Comparison of ENCODE assay signal across 9 cellular contexts in genomic region chrX:40471965-40472648, GRCh38.
A peak's percentile ranks its signal among the peaks of the same experiment; 100 is the strongest.
DNase-seq lines count a peak whose midpoint lies in the region; FAIRE-seq and TF ChIP-seq lines count a peak whose summit lies in the region.
"Had no signal": no experiment of that assay in that cellular context is flagged by ENCODE, and none has a peak within 500 bp of the region (broad histone marks: within the 10 kb centered on the region; RNA-seq: fewer than 3 reads in every experiment).

No MANE protein-coding gene starts in this region.

- H3K9me3 Mint-ChIP-seq in T-helper 1 cell treated with Interleukin-12 subunit alpha and Interleukin-12 subunit beta and Interleukin-4 antibody, amounts not matched to agents 30 μg/mL and 1 μg/mL, for 36 hours: no peaks in the 10 kb centered on the region
- H3K9me3 Mint-ChIP-seq in mesothelial cell of epicardium: peaks cover 17% of the 10 kb centered on the region

- no peak for FAIRE-seq in D721Med (lab: Jason Lieb, UNC)
- FAIRE-seq: A549 had no signal

- TF ChIP-seq CTCF in mesothelial cell of epicardium (IDR thresholded peaks at IDR 0.05; ENCODE audit: unreplicated experiment): no peak
- no peak for TF ChIP-seq CTCF in D721Med (IDR thresholded peaks at IDR 0.05; ENCODE audit: insufficient read depth, missing control alignments)

- H3K4me1 Mint-ChIP-seq in T-helper 1 cell treated with Interleukin-12 subunit alpha and Interleukin-12 subunit beta and Interleukin-4 antibody, amounts not matched to agents 30 μg/mL and 1 μg/mL, for 36 hours (ENCODE audit: low read depth): peaks cover 26% of the 10 kb centered on the region
- peaks cover 33% of the 10 kb centered on the region for H3K4me1 Mint-ChIP-seq in mesothelial cell of epicardium

- no peaks in the 10 kb centered on the region for H3K36me3 Mint-ChIP-seq in T-helper 1 cell treated with Interleukin-12 subunit alpha and Interleukin-12 subunit beta and Interleukin-4 antibody, amounts not matched to agents 30 μg/mL and 1 μg/mL, for 36 hours (ENCODE audit: low read depth)
- no peaks in the 10 kb centered on the region for H3K36me3 Mint-ChIP-seq in mesothelial cell of epicardium

- peak overlapping the region; percentile 64 for H3K4me3 Mint-ChIP-seq in T-helper 1 cell treated with Interleukin-12 subunit alpha and Interleukin-12 subunit beta and Interleukin-4 antibody, amounts not matched to agents 30 μg/mL and 1 μg/mL, for 36 hours
- H3K4me3 Mint-ChIP-seq in mesothelial cell of epicardium: peak overlapping the region; percentile 27

- peak; percentile 13 for DNase-seq in NCI-H2029 (lab: John Stamatoyannopoulos, UW)
- no peak for DNase-seq in NCI-H2029 treated with DMSO at 0.1 percent for 48 hours (lab: John Stamatoyannopoulos, UW)
- peak; percentile 39 for DNase-seq in dedifferentiated amniotic fluid mesenchymal stem cell (ENCODE audit: extremely low spot score)
- peak in 1 of 2 experiments; percentile 40 for DNase-seq in mesothelial cell of epicardium (ENCODE audit: low spot score in 2 of 2, unreplicated experiment in 2 of 2)
- peak; percentile 53 for DNase-seq in ureter (ENCODE audit: low spot score)
- DNase-seq in D721Med (ENCODE audit: insufficient read length, low spot score): no peak

- peaks cover 3% of the 10 kb centered on the region for H3K27me3 Mint-ChIP-seq in T-helper 1 cell treated with Interleukin-12 subunit alpha and Interleukin-12 subunit beta and Interleukin-4 antibody, amounts not matched to agents 30 μg/mL and 1 μg/mL, for 36 hours (ENCODE audit: low read depth)
- no peaks in the 10 kb centered on the region for H3K27me3 Mint-ChIP-seq in mesothelial cell of epicardium (ENCODE audit: low read depth)

- H3K9me3 ChIP-seq in KOPT-K1 (ENCODE audit: insufficient read depth, low read length, poor library complexity, severe bottlenecking): no peaks in the 10 kb centered on the region
- H3K9me3 ChIP-seq: A549 had no signal

- H3K27ac ChIP-seq in KOPT-K1 (ENCODE audit: low read depth, low read length, poor library complexity, severe bottlenecking): peak overlapping the region; percentile 14
- H3K27ac ChIP-seq: A549 had no signal

- no peaks in the 10 kb centered on the region for H3K36me3 ChIP-seq in KOPT-K1 (ENCODE audit: insufficient read depth, low read length)

- peak overlapping the region; percentile 58 for H3K27ac Mint-ChIP-seq in T-helper 1 cell treated with Interleukin-12 subunit alpha and Interleukin-12 subunit beta and Interleukin-4 antibody, amounts not matched to agents 30 μg/mL and 1 μg/mL, for 36 hours
- peak overlapping the region; percentile 75 for H3K27ac Mint-ChIP-seq in mesothelial cell of epicardium

Comparison
In these comparisons a context has a peak if more than half of its experiments do, and no peak if none do; other contexts are left out.
1. DNase-seq: peak in NCI-H2029 (single experiment), dedifferentiated amniotic fluid mesenchymal stem cell (single experiment) and ureter (single experiment); none in NCI-H2029 treated with DMSO at 0.1 percent for 48 hours (single experiment) and D721Med (single experiment).